Comparison of ENCODE assay signal across 8 cellular contexts in the genomic region with DNA sequence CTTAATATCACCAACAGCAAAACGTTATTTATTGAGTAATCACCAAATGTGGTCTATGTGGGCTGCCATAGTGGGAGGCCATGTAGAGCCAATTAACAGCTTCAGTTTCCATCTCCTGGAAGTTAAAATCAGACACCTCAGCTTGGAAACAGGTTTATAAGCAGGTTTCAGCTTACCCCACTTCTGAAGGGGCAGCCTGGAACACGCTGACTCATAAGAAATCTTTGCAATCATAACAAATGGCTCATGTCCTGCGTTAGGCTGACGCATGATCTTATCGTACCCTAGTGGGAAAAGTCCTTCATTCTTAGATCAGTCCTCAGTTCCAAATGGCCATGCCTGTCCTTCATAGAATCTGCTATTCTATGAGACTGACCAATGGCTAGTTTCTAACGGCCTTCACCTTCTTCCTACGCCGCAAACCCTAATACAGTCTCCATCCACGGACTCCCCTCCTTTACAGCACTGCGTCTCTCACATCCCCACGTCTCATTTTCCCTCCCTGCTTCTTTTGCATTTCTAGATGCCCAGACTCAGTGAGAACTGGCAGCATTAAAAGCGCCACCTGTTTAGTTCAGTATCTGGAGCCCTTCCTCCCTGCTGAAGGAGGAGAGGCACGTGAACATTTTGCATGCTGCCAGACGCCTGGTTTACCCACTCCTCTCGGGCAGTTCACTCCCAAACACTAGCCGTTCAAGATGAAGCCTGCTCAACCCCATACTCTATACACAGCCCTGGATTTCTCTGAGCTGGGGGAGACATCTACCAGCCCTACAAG. TPM values are rescaled to one million over a fixed set of nuclear protein-coding genes. Genes with fewer than 3 reads are reported as not detected.
A peak's percentile ranks its signal among the peaks of the same experiment; 100 is the strongest.
DNase-seq lines count a peak whose midpoint lies in the region; ATAC-seq and TF ChIP-seq lines count a peak whose summit lies in the region.

No MANE protein-coding gene starts in this region.

- no peak overlapping the region for H3K4me3 Mint-ChIP-seq in osteocyte (ENCODE audit: unreplicated experiment)

- no peaks in the 10 kb centered on the region for H3K9me3 Mint-ChIP-seq in osteocyte (ENCODE audit: unreplicated experiment)

- no peak for TF ChIP-seq POLR2A in NB4 (IDR thresholded peaks at IDR 0.05; ENCODE audit: extremely low read depth, insufficient read length)

- H3K27ac Mint-ChIP-seq in osteocyte (ENCODE audit: unreplicated experiment) = peak overlapping the region; percentile 95

- ATAC-seq in GM21360 (IDR thresholded peaks at IDR 0.05; ENCODE audit: unreplicated experiment) (no peak), GM18519 (IDR thresholded peaks at IDR 0.05; ENCODE audit: low FRiP score, unreplicated experiment) (no peak), HG03460 (IDR thresholded peaks at IDR 0.05; ENCODE audit: unreplicated experiment) (no peak)

- H3K36me3 Mint-ChIP-seq in osteocyte (ENCODE audit: unreplicated experiment) = no peaks in the 10 kb centered on the region

- H3K27me3 Mint-ChIP-seq in osteocyte (ENCODE audit: unreplicated experiment) = no peaks in the 10 kb centered on the region

- peak; percentile 99 for DNase-seq in ELR (ENCODE audit: low read depth)
- peak; percentile 65 for DNase-seq in NB4 (ENCODE audit: low read depth)
- DNase-seq in choroid plexus epithelial cell (ENCODE audit: low read depth) = peak; percentile 97
- DNase-seq in osteocyte (ENCODE audit: extremely low spot score, unreplicated experiment) = no peak
- no peak for DNase-seq in COR-L47 (lab: John Stamatoyannopoulos, UW)

- H3K4me1 Mint-ChIP-seq in osteocyte (ENCODE audit: unreplicated experiment) = peaks cover 46% of the 10 kb centered on the region

- H3K4me3 ChIP-seq in NB4 (ENCODE audit: low read depth, low read length) (no peak overlapping the region), choroid plexus epithelial cell (ENCODE audit: low read depth, low read length) (no peak overlapping the region)

- TF ChIP-seq CTCF in NB4 (IDR thresholded peaks at IDR 0.05; ENCODE audit: low read depth, low read length) = no peak
- no peak for TF ChIP-seq CTCF in choroid plexus epithelial cell (conservative IDR thresholded peaks at IDR 0.05; ENCODE audit: low read depth, low read length)
- TF ChIP-seq CTCF in osteocyte (IDR thresholded peaks at IDR 0.05) = no peak

RNA-seq across cellular contexts. Expression of a gene that starts 24.2 kb away (rescaled TPM):
- 199 and 214 TPM in 2 replicates for total RNA-seq in osteocyte

Comparison
In these comparisons a context has a peak if more than half of its experiments do, and no peak if none do; other contexts are left out.
1. DNase-seq: peak in ELR (single experiment), NB4 (single experiment) and choroid plexus epithelial cell (single experiment); none in osteocyte (single experiment) and COR-L47 (single experiment).